In genomic region chr18:49892148-49892924, GRCh38 we compare ENCODE assay signal across 1 cellular context.
A peak's percentile ranks its signal among the peaks of the same experiment; 100 is the strongest.
TF ChIP-seq lines count a peak whose summit lies in the region.

No MANE protein-coding gene starts in this region.

TF ChIP-seq in HCT116, 20 proteins besides CTCF, POLR2A, EP300 and RAD21:
- TF ChIP-seq MAX (IDR thresholded peaks at IDR 0.05) (peak; percentile 5; the same call in 1 of the 2 replicates), REST (IDR thresholded peaks at IDR 0.05; ENCODE audit: low read depth) (no peak), ELF1 (IDR thresholded peaks at IDR 0.05; ENCODE audit: borderline replicate concordance, low read depth) (no peak), SIN3A (IDR thresholded peaks at IDR 0.05; ENCODE audit: low read depth) (0 out of 2 replicates have a peak, but pooled peaks have one; percentile 22), JUND (IDR thresholded peaks at IDR 0.05) (peak; percentile 66), FOSL1 (IDR thresholded peaks at IDR 0.05; ENCODE audit: low read depth) (peak; percentile 70), SP1 (IDR thresholded peaks at IDR 0.05; ENCODE audit: low read depth) (peak; percentile 53; the same call in 1 of the 2 replicates)
